ENCODE assay signal across 11 cellular contexts in genomic region chr18:61605376-61606067, GRCh38.
DNase-seq lines count a peak whose midpoint lies in the region; ATAC-seq, FAIRE-seq and TF ChIP-seq lines count a peak whose summit lies in the region.
"Had no signal": no experiment of that assay in that cellular context is flagged by ENCODE, and none has a peak within 500 bp of the region (broad histone marks: within the 10 kb centered on the region; RNA-seq: fewer than 3 reads in every experiment).

No MANE protein-coding gene starts in this region.

- H2BK12ac ChIP-seq in trophoblast cell (ENCODE audit: low read length), result no peak overlapping the region

- no peak overlapping the region for H4K8ac ChIP-seq in trophoblast cell (ENCODE audit: low read depth, low read length)

- no peak overlapping the region for H4K91ac ChIP-seq in trophoblast cell (ENCODE audit: low read depth, low read length)

- H4K12ac ChIP-seq in trophoblast cell (ENCODE audit: low read depth, low read length), result no peak overlapping the region

- no peak for TF ChIP-seq POLR2A in HepG2 (IDR thresholded peaks at IDR 0.05; ENCODE audit: insufficient read depth in 1 of 2, low read depth in 2 of 2, low read length in 2 of 2)

- H2BK120ac ChIP-seq in trophoblast cell (ENCODE audit: insufficient read depth, low read length, poor library complexity), result no peak overlapping the region

- TF ChIP-seq RAD21 in HepG2 (CRISPR knock-in tag; IDR thresholded peaks at IDR 0.05), result no peak

- no peak overlapping the region for H3K18ac ChIP-seq in trophoblast cell (ENCODE audit: low read length)

- H3K36me3 ChIP-seq in ES-I3 (ENCODE audit: insufficient read depth, low read length), result peaks cover 7% of the 10 kb centered on the region; the same call in 1 of the 2 replicates
- H3K36me3 ChIP-seq in adipocyte (ENCODE audit: control insufficient read depth, insufficient read depth, low read length, severe bottlenecking), result no peaks in the 10 kb centered on the region
- no peaks in the 10 kb centered on the region for H3K36me3 ChIP-seq in trophoblast cell (ENCODE audit: control insufficient read depth in 1 of 2, insufficient read depth in 2 of 2, low read length in 2 of 2)
- no peaks in the 10 kb centered on the region for H3K36me3 ChIP-seq in HepG2 (replicated peaks in 1 of 2; ENCODE audit: control insufficient read depth in 1 of 2, insufficient read depth in 2 of 2, low read length in 2 of 2)

- TF ChIP-seq EP300 in HepG2 (IDR thresholded peaks at IDR 0.05; ENCODE audit: low read depth in 2 of 2, low read length in 2 of 2) (no peak), HepG2 (CRISPR knock-in tag; IDR thresholded peaks at IDR 0.05; ENCODE audit: borderline replicate concordance) (no peak)

- in situ Hi-C loops in HepG2 (cut with HindIII; ENCODE audit: extremely low pct_ligation_motif_present, low pct_unique_long_range_greater_than_20kb), result no loop called here

- POLR2A ChIA-PET in HepG2 (lab: Yijun Ruan, JAX), result no interaction called here

- H3K14ac ChIP-seq in trophoblast cell (ENCODE audit: low read length), result no peak overlapping the region

- H3K4ac ChIP-seq in trophoblast cell (ENCODE audit: low read depth, low read length), result no peak overlapping the region

- no peak for FAIRE-seq in HepG2 (lab: Jason Lieb, UNC)

- CTCF ChIA-PET in HepG2 (lab: Yijun Ruan, JAX; ENCODE audit: low intra/inter-chr PET ratio, low total read pairs), result no interaction called here

- H3K9me3 ChIP-seq in ES-I3 (ENCODE audit: control insufficient read depth, insufficient read depth, low read length), result peaks cover 4% of the 10 kb centered on the region; the same call in 1 of the 2 replicates
- no peaks in the 10 kb centered on the region for H3K9me3 ChIP-seq in adipocyte (ENCODE audit: control insufficient read depth, low read length)
- no peaks in the 10 kb centered on the region for H3K9me3 ChIP-seq in trophoblast cell (ENCODE audit: insufficient read depth, low read depth, low read length)
- no peaks in the 10 kb centered on the region for H3K9me3 ChIP-seq in HepG2 (ENCODE audit: low read length)

- no peak for ATAC-seq in HepG2
- no peak for ATAC-seq in GM19324 (IDR thresholded peaks at IDR 0.05; ENCODE audit: low FRiP score, unreplicated experiment)

- H2BK5ac ChIP-seq in trophoblast cell (ENCODE audit: low read depth, low read length, poor library complexity), result no peak overlapping the region

- no CpG with 5 or more reads among the region's 3 CpGs for WGBS in trophoblast cell (ENCODE audit: extremely low coverage, insufficient coverage, insufficient read length)
- 44% methylated on average over 3 of the region's 3 CpGs for WGBS in HepG2 (ENCODE audit: low lambda C conversion rate)

- DNase-seq in adipocyte (ENCODE audit: low read depth) (no peak), foreskin fibroblast (no peak), trophoblast cell (no peak), COR-L47 (lab: John Stamatoyannopoulos, UW) (no peak), HepG2 (ENCODE audit: low spot score) (no peak), 8988T (no peak)
- DNase-seq: Kasumi-1; RPMI8226; stimulated activated CD4-positive, alpha-beta T cell treated with anti-CD3 and anti-CD28 coated beads, Interleukin-1b, Interleukin-23, amount 100 ng/mL, for 48 hours had no signal

- BruUV-seq in HepG2 (replicated peaks; lab: Mats Ljungman, UMichigan), result no TSS peak

- H2AK5ac ChIP-seq in trophoblast cell (ENCODE audit: low read length), result no peak overlapping the region

- no peaks in the 10 kb centered on the region for H3K27me3 ChIP-seq in adipocyte (replicated peaks; ENCODE audit: control insufficient read depth, insufficient read depth, low read length)
- no peaks in the 10 kb centered on the region for H3K27me3 ChIP-seq in trophoblast cell (ENCODE audit: insufficient read depth, low read length)
- H3K27me3 ChIP-seq in HepG2 (ENCODE audit: control insufficient read depth in 1 of 2, insufficient read depth in 2 of 2, low read length in 2 of 2), result no peaks in the 10 kb centered on the region

- no peaks in the 10 kb centered on the region for H3K79me2 ChIP-seq in trophoblast cell (ENCODE audit: control insufficient read depth, insufficient read depth, low read length, poor library complexity)
- H3K79me2 ChIP-seq in HepG2 (ENCODE audit: insufficient read depth, low read length), result no peaks in the 10 kb centered on the region

- peak overlapping the region; percentile 75 for H3K4me3 ChIP-seq in adipocyte (ENCODE audit: low read length)
- H3K4me3 ChIP-seq in foreskin fibroblast (ENCODE audit: low read depth in 1 of 2, low read length in 2 of 2), result peak overlapping the region; percentile 48 to 53
- no peak overlapping the region for H3K4me3 ChIP-seq in trophoblast cell (ENCODE audit: low read depth, low read length)
- no peak overlapping the region for H3K4me3 ChIP-seq in HepG2 (replicated peaks in 1 of 3; ENCODE audit: insufficient read depth in 1 of 3, low read depth in 2 of 3, low read length in 3 of 3)

- H3K4me2 ChIP-seq in trophoblast cell (ENCODE audit: low read length) (peak overlapping the region; percentile 50), HepG2 (ENCODE audit: low read depth, low read length) (no peak overlapping the region)

- intact Hi-C loops in HepG2 (cut with micrococcal nuclease; ENCODE audit: unreplicated experiment), result no loop called here

- TF ChIP-seq CTCF in foreskin fibroblast (IDR thresholded peaks at IDR 0.05; ENCODE audit: low read depth, low read length) (no peak), HepG2 (CRISPR knock-in tag; IDR thresholded peaks at IDR 0.05) (no peak)

- peaks cover 4% of the 10 kb centered on the region for H3K79me1 ChIP-seq in trophoblast cell (ENCODE audit: low read length)

- H3K4me1 ChIP-seq in ES-I3 (ENCODE audit: insufficient read depth, low read length) (peaks cover 28% of the 10 kb centered on the region), adipocyte (ENCODE audit: control insufficient read depth, insufficient read depth, low read length) (peaks cover 25% of the 10 kb centered on the region), trophoblast cell (ENCODE audit: control insufficient read depth in 1 of 2, insufficient read depth in 2 of 2, low read length in 2 of 2) (peaks cover 10% of the 10 kb centered on the region in 2 experiments), HepG2 (ENCODE audit: insufficient read depth, low read length) (no peaks in the 10 kb centered on the region)

- H3K9ac ChIP-seq in ES-I3 (ENCODE audit: low read depth, low read length) (peak overlapping the region; percentile 61), adipocyte (ENCODE audit: low read length) (peak overlapping the region; percentile 70), trophoblast cell (ENCODE audit: low read length) (no peak overlapping the region), HepG2 (ENCODE audit: insufficient read depth, low read depth, low read length) (no peak overlapping the region)

- no peaks in the 10 kb centered on the region for H4K20me1 ChIP-seq in HepG2 (ENCODE audit: insufficient read depth, low read length)

- H3K27ac ChIP-seq in trophoblast cell (ENCODE audit: low read depth, low read length), result no peak overlapping the region
- H3K27ac ChIP-seq in HepG2 (ENCODE audit: extremely low read length, insufficient read depth, low read length), result no peak overlapping the region

- H3K23ac ChIP-seq in trophoblast cell (ENCODE audit: low read length), result no peak overlapping the region

- no peak overlapping the region for H2AFZ ChIP-seq in trophoblast cell (ENCODE audit: insufficient read depth, low read length, poor library complexity)
- H2AFZ ChIP-seq in HepG2 (ENCODE audit: low read length), result no peak overlapping the region

TF ChIP-seq in HepG2, 621 proteins besides CTCF, POLR2A, EP300 and RAD21:
- TF ChIP-seq MAX (IDR thresholded peaks at IDR 0.05) (no peak), ZNF720 (CRISPR knock-in tag; IDR thresholded peaks at IDR 0.05) (no peak), ZNF792 (CRISPR knock-in tag; IDR thresholded peaks at IDR 0.05) (no peak), ZNF557 (CRISPR knock-in tag; IDR thresholded peaks at IDR 0.05) (no peak), CEBPG (CRISPR knock-in tag; IDR thresholded peaks at IDR 0.05) (no peak), SP5 (CRISPR knock-in tag; IDR thresholded peaks at IDR 0.05; ENCODE audit: borderline replicate concordance, low read depth) (no peak), ZNF850 (CRISPR knock-in tag; conservative IDR thresholded peaks at IDR 0.05) (no peak), ZNF224 (CRISPR knock-in tag; IDR thresholded peaks at IDR 0.05) (no peak), ZBTB26 (CRISPR knock-in tag; IDR thresholded peaks at IDR 0.05; ENCODE audit: borderline replicate concordance) (no peak), ZNF773 (CRISPR knock-in tag; IDR thresholded peaks at IDR 0.05; ENCODE audit: borderline replicate concordance) (no peak), ZBTB43 (CRISPR knock-in tag; conservative IDR thresholded peaks at IDR 0.05) (no peak)
TF ChIP-seq in HepG2: peak in this region for 0.

Comparison
In these comparisons a context has a peak if more than half of its experiments do, and no peak if none do; other contexts are left out.
1. H3K9ac ChIP-seq: peak in ES-I3 (single experiment) and adipocyte (single experiment); none in trophoblast cell (single experiment) and HepG2 (single experiment).
2. H3K4me3 ChIP-seq: peak in adipocyte (single experiment) and foreskin fibroblast (2 of 2); none in trophoblast cell (single experiment) and HepG2 (0 of 3).